ENCODE assay signal across 8 cellular contexts in genomic region chr17:1462164-1463112, GRCh38. TPM values are rescaled to one million over a fixed set of nuclear protein-coding genes. Genes with fewer than 3 reads are reported as not detected.
A peak's percentile ranks its signal among the peaks of the same experiment; 100 is the strongest.
DNase-seq lines count a peak whose midpoint lies in the region; ATAC-seq and TF ChIP-seq lines count a peak whose summit lies in the region.

No MANE protein-coding gene starts in this region.

- TF ChIP-seq POLR2A in body of pancreas (IDR thresholded peaks at IDR 0.05) (no peak), lower leg skin (IDR thresholded peaks at IDR 0.05) (no peak)

- DNase-seq in NCI-H1417 (lab: John Stamatoyannopoulos, UW) (peak in 2 of 3 experiments; percentile 3 to 19), NCI-H1417 treated with DMSO at 0.1 percent for 48 hours (lab: John Stamatoyannopoulos, UW) (no peak), NCI-H2171 treated with DMSO at 0.1 percent for 48 hours (lab: John Stamatoyannopoulos, UW) (peak; percentile 89), body of pancreas (peak in 3 of 4 donors; percentile 35 to 55 (median 47)), 8988T (no peak), lower leg skin (ENCODE audit: low spot score in 2 of 2) (no peak)

- ATAC-seq in body of pancreas = no peak
- ATAC-seq in GM21381 (IDR thresholded peaks at IDR 0.05; ENCODE audit: unreplicated experiment) = no peak

- H3K9me3 ChIP-seq in body of pancreas (no peaks in the 10 kb centered on the region), neutrophil (no peaks in the 10 kb centered on the region)

- H3K27me3 ChIP-seq in body of pancreas (no peaks in the 10 kb centered on the region), neutrophil (peaks cover 63% of the 10 kb centered on the region)

- intact Hi-C loops in body of pancreas (cut with DNase I) (no loop called here), lower leg skin (cut with DNase I; ENCODE audit: low total_unique reads) (no loop called here)

- H3K36me3 ChIP-seq in body of pancreas (replicated peaks in 1 of 2; ENCODE audit: insufficient read depth in 1 of 2, low read depth in 2 of 2) (peaks cover 0 to 5% of the 10 kb centered on the region in 2 donors), neutrophil (no peaks in the 10 kb centered on the region)

- 63 to 79% methylated on average over 33 of the region's 33 CpGs for WGBS in body of pancreas, 2 donors
- 74 to 80% methylated on average over 33 of the region's 33 CpGs for WGBS in lower leg skin, 2 donors

- H3K4me1 ChIP-seq in body of pancreas (peaks cover 35% of the 10 kb centered on the region), neutrophil (ENCODE audit: control insufficient read depth in 1 of 2, insufficient read depth in 1 of 2, low read depth in 1 of 2, low read length in 1 of 2) (peaks cover 46 to 48% of the 10 kb centered on the region in 2 experiments)

- H3K4me3 ChIP-seq in body of pancreas (no peak overlapping the region), neutrophil (ENCODE audit: low read depth in 1 of 2, low read length in 1 of 2) (peak overlapping the region; percentile 12 to 40), lower leg skin (ENCODE audit: low read depth, poor library complexity, severe bottlenecking) (no peak overlapping the region)

- H3K27ac ChIP-seq in body of pancreas (peak overlapping the region in 1 of 4 donors; percentile 45), neutrophil (peak overlapping the region; percentile 83)

- TF ChIP-seq CTCF in body of pancreas (IDR thresholded peaks at IDR 0.05) (no peak), neutrophil (IDR thresholded peaks at IDR 0.05) (no peak), lower leg skin (IDR thresholded peaks at IDR 0.05) (no peak)

RNA-seq across cellular contexts. Expression of gene CRK, which starts 6.4 kb away (rescaled TPM):
- total RNA-seq in body of pancreas (10 to 100 TPM; 27.7 to 35.5 TPM), lower leg skin (10 to 100 TPM; 48.2 to 70.0 (median 50.7) TPM)

RNA-seq across cellular contexts. Expression of gene MYO1C, which starts 30.0 kb away (rescaled TPM):
- total RNA-seq in body of pancreas (10 to 100 TPM; 77.3 to 94.6 TPM), lower leg skin (100 to 1,000 TPM in 1 of 4 donors, 10 to 100 TPM in 3; 71.3 to 101 (median 84.8) TPM)

RNA-seq across cellular contexts. Expression of gene INPP5K, which starts 54.0 kb away (rescaled TPM):
- total RNA-seq in body of pancreas = 10 to 100 TPM; 26.4 to 34.2 TPM
- 100 to 1,000 TPM; 101 to 172 (median 134) TPM for total RNA-seq in lower leg skin

Comparison
In these comparisons a context has a peak if more than half of its experiments do, and no peak if none do; other contexts are left out.
1. DNase-seq: peak in NCI-H1417 (2 of 3), NCI-H2171 treated with DMSO at 0.1 percent for 48 hours (single experiment) and body of pancreas (3 of 4); none in NCI-H1417 treated with DMSO at 0.1 percent for 48 hours (single experiment), 8988T (single experiment) and lower leg skin (0 of 2).
2. H3K4me3 ChIP-seq: peak in neutrophil (2 of 2); none in body of pancreas (0 of 2) and lower leg skin (single experiment).